In the genomic region with DNA sequence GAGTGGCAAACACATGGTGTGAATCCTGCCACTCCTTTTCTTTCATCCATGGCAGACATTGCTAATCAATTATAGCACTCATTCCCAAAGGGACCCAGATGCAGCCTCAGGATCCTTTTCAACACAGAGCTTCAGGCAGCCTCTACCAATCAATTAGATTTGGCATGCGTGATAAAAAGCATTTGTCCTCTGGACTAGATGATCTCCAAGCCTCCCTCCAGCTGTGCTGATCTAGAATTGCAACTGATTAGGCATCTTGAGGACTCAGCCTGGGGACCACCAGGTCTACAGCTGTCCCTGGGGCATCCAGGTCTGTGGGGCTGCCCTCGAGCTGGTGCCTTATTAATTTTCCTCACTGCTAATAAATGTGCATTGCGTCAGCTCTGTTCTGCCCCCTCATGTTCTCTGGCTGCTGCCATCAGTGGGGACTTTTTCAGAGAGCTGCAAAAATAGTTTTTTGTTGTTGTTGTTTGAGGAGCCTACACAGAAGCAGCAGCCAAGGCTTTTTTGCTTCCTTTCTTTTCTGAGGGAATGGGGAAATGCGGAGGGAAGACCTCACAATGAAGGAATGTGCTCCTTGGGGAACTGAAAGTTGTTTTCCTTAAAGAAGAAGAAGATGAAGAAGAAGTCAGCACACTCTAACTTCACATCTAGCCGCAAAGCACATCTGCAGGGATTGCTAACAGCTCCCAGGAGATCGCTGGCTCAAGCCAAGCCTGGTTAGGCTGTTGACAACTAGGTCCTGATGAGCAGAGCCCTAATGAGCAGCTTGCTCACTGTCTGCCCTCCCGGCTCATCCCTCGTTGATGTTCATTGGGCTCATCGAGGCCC, we compare ENCODE assay signal across 10 cellular contexts. TPM values are rescaled to one million over a fixed set of nuclear protein-coding genes. Genes with fewer than 3 reads are reported as not detected.
DNase-seq lines count a peak whose midpoint lies in the region; ATAC-seq lines count a peak whose summit lies in the region.
"Had no signal": no experiment of that assay in that cellular context is flagged by ENCODE, and none has a peak within 500 bp of the region (broad histone marks: within the 10 kb centered on the region; RNA-seq: fewer than 3 reads in every experiment).

No MANE protein-coding gene starts in this region.

- DNase-seq in EH (ENCODE audit: low read depth): peak; percentile 84
- DNase-seq in right cardiac atrium: peak; percentile 51 to 78 (median 74)
- DNase-seq in skeletal muscle cell (ENCODE audit: low read depth): peak; percentile 99
- DNase-seq in DMS53 treated with DMSO at 0.1 percent for 48 hours (lab: John Stamatoyannopoulos, UW; ENCODE audit: unreplicated experiment): no peak
- no peak for DNase-seq in stimulated activated naive CD8-positive, alpha-beta T cell treated with anti-CD3 and anti-CD28 coated beads, Interleukin-15, amount 100 ng/mL, for 72 hours
- DNase-seq: activated effector memory CD4-positive, alpha-beta T cell treated with anti-CD3 and anti-CD28 coated beads, Interleukin-2, amount 50 U/mL, for 16 hours had no signal

- H3K4me3 ChIP-seq in right cardiac atrium (ENCODE audit: low read length): no peak overlapping the region
- H3K4me3 ChIP-seq in skeletal muscle cell (ENCODE audit: low read depth, low read length): peak overlapping the region; percentile 13

- H3K27me3 Mint-ChIP-seq in stimulated activated naive CD8-positive, alpha-beta T cell treated with anti-CD3 and anti-CD28 coated beads, Interleukin-15, amount 100 ng/mL, for 72 hours: peaks cover 79% of the 10 kb centered on the region

- H3K9me3 Mint-ChIP-seq in stimulated activated naive CD8-positive, alpha-beta T cell treated with anti-CD3 and anti-CD28 coated beads, Interleukin-15, amount 100 ng/mL, for 72 hours: no peaks in the 10 kb centered on the region

- no peaks in the 10 kb centered on the region for H3K9me3 ChIP-seq in right cardiac atrium (ENCODE audit: control insufficient read depth, low read length)

- no peaks in the 10 kb centered on the region for H3K27me3 ChIP-seq in right cardiac atrium (ENCODE audit: control insufficient read depth, insufficient read depth)

- peaks cover 52% of the 10 kb centered on the region for H3K4me1 ChIP-seq in right cardiac atrium (ENCODE audit: control insufficient read depth, insufficient read depth, low read length)

- H3K4me1 Mint-ChIP-seq in stimulated activated naive CD8-positive, alpha-beta T cell treated with anti-CD3 and anti-CD28 coated beads, Interleukin-15, amount 100 ng/mL, for 72 hours: peaks cover 12% of the 10 kb centered on the region

- intact Hi-C loops in right cardiac atrium (cut with DNase I): loop anchor here in 1 of 4 donors (10.0 kb wide), 1 partner anchor 50 kb away; no protein-coding TSS in a partner anchor

- peak overlapping the region; percentile 89 for H3K27ac ChIP-seq in angular gyrus (ENCODE audit: low read depth, low read length)
- H3K27ac ChIP-seq in right cardiac atrium (ENCODE audit: low read length): peak overlapping the region; percentile 86

- ATAC-seq in right cardiac atrium (peak in 1 of 2 donors; percentile 20), GM21515 (IDR thresholded peaks at IDR 0.05; ENCODE audit: unreplicated experiment) (no peak), GM19463 (IDR thresholded peaks at IDR 0.05; ENCODE audit: unreplicated experiment) (no peak)
- ATAC-seq in stimulated activated naive CD8-positive, alpha-beta T cell treated with anti-CD3 and anti-CD28 coated beads, Interleukin-15, amount 100 ng/mL, for 72 hours: no peak

- H3K27ac Mint-ChIP-seq in stimulated activated naive CD8-positive, alpha-beta T cell treated with anti-CD3 and anti-CD28 coated beads, Interleukin-15, amount 100 ng/mL, for 72 hours: no peak overlapping the region
- H3K27ac Mint-ChIP-seq: IgD-negative memory B cell had no signal

- WGBS in right cardiac atrium: 28% methylated on average over 9 of the region's 9 CpGs

- no peak overlapping the region for H3K4me3 Mint-ChIP-seq in stimulated activated naive CD8-positive, alpha-beta T cell treated with anti-CD3 and anti-CD28 coated beads, Interleukin-15, amount 100 ng/mL, for 72 hours

RNA-seq across cellular contexts. Expression of gene ATOH8, which starts 8.8 kb away (rescaled TPM):
- 10 to 100 TPM; 35.7 to 55.5 (median 45.7) TPM for total RNA-seq in right cardiac atrium
- 57.8 TPM for polyA plus RNA-seq in right cardiac atrium
- polyA plus RNA-seq: IgD-negative memory B cell had no signal

RNA-seq across cellular contexts. Expression of gene GNLY, which starts 50.8 kb away (rescaled TPM):
- total RNA-seq in right cardiac atrium: 1 to 10 TPM in 3 of 4 donors, not detected in 1; 1.4 to 2.3 (median 2.1) TPM
- polyA plus RNA-seq in right cardiac atrium: 2.6 TPM

Comparison
In these comparisons a context has a peak if more than half of its experiments do, and no peak if none do; other contexts are left out.
1. DNase-seq: peak in EH (single experiment), right cardiac atrium (3 of 3) and skeletal muscle cell (single experiment); none in DMS53 treated with DMSO at 0.1 percent for 48 hours (single experiment) and stimulated activated naive CD8-positive, alpha-beta T cell treated with anti-CD3 and anti-CD28 coated beads, Interleukin-15, amount 100 ng/mL, for 72 hours (0 of 2).